Comparison of ENCODE assay signal across 10 cellular contexts in the genomic region with DNA sequence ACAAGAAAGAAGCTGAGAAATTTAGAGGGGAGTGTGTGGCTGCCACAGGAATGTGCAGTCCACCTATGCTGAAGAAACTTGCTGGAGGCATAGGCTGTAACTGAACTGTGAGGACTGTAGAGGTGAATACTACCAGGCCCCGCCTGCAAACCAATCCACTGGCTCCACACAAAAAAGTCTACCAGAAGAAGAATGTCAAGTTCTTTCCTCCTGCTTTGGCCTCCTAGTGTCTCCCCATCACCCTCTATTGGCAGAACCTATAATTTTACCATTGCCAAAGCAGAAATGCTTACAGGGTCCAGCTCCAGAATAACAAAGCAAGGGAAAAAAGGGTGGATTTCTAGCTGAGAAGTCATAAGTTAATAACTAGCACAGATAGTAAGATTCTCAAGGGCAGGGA. TPM values are rescaled to one million over a fixed set of nuclear protein-coding genes. Genes with fewer than 3 reads are reported as not detected.
DNase-seq lines count a peak whose midpoint lies in the region; ATAC-seq, FAIRE-seq and TF ChIP-seq lines count a peak whose summit lies in the region.
"Had no signal": no experiment of that assay in that cellular context is flagged by ENCODE, and none has a peak within 500 bp of the region (broad histone marks: within the 10 kb centered on the region; RNA-seq: fewer than 3 reads in every experiment).

No MANE protein-coding gene starts in this region.

- H2AFZ ChIP-seq in OCI-LY3 (ENCODE audit: low read depth, low read length): no peak overlapping the region; the same call in 1 of the 2 replicates
- H2AFZ ChIP-seq in hepatocyte: no peak overlapping the region

- no peak overlapping the region for H3K4me3 Mint-ChIP-seq in glutamatergic neuron (ENCODE audit: unreplicated experiment)

- H3K4me1 ChIP-seq in OCI-LY3 (ENCODE audit: low read length): no peaks in the 10 kb centered on the region
- no peaks in the 10 kb centered on the region for H3K4me1 ChIP-seq in hepatocyte (ENCODE audit: insufficient read depth)
- H3K4me1 ChIP-seq in small intestine (ENCODE audit: control insufficient read depth in 2 of 2, insufficient read depth in 1 of 2, low read depth in 1 of 2, low read length in 1 of 2): no peaks in the 10 kb centered on the region

- POLR2A ChIA-PET in GM10248 (lab: Yijun Ruan, JAX): no interaction called here

- H4K20me1 ChIP-seq in OCI-LY3 (ENCODE audit: insufficient read depth, low read length): no peaks in the 10 kb centered on the region
- H4K20me1 ChIP-seq in hepatocyte (ENCODE audit: insufficient read depth, poor library complexity, severe bottlenecking): no peaks in the 10 kb centered on the region

- H3K9me2 ChIP-seq in hepatocyte (replicated peaks; ENCODE audit: insufficient read depth): no peaks in the 10 kb centered on the region

- no peaks in the 10 kb centered on the region for H3K9me3 ChIP-seq in OCI-LY3 (ENCODE audit: insufficient read depth, low read length)
- H3K9me3 ChIP-seq in hepatocyte (ENCODE audit: low read depth): no peaks in the 10 kb centered on the region
- H3K9me3 ChIP-seq in small intestine (ENCODE audit: control insufficient read depth, low read depth): no peaks in the 10 kb centered on the region

- no peaks in the 10 kb centered on the region for H3K27me3 ChIP-seq in OCI-LY3 (ENCODE audit: low read depth, low read length)
- no peaks in the 10 kb centered on the region for H3K27me3 ChIP-seq in hepatocyte
- H3K27me3 ChIP-seq in small intestine (ENCODE audit: control insufficient read depth in 2 of 2, insufficient read depth in 2 of 2, low read length in 2 of 2): no peaks in the 10 kb centered on the region

- no peak overlapping the region for H3K27ac ChIP-seq in OCI-LY3 (ENCODE audit: low read length)
- H3K27ac ChIP-seq in hepatocyte: no peak overlapping the region
- H3K27ac ChIP-seq in small intestine (ENCODE audit: low read depth in 1 of 2, low read length in 1 of 2): no peak overlapping the region
- H3K27ac ChIP-seq: SK-N-MC had no signal

- H3K79me2 ChIP-seq in OCI-LY3 (ENCODE audit: low read length): no peaks in the 10 kb centered on the region
- peaks cover 2% of the 10 kb centered on the region for H3K79me2 ChIP-seq in hepatocyte

- H3K36me3 Mint-ChIP-seq in glutamatergic neuron (ENCODE audit: unreplicated experiment): no peaks in the 10 kb centered on the region

- DNase-seq in GM10248 (ENCODE audit: extremely low spot score): no peak
- DNase-seq in hepatocyte (ENCODE audit: low spot score): peak; percentile 10
- no peak for DNase-seq in glutamatergic neuron
- no peak for DNase-seq in NCI-H2196 treated with DMSO at 0.1 percent for 48 hours (lab: John Stamatoyannopoulos, UW; ENCODE audit: unreplicated experiment)
- DNase-seq in NCI-H1694 treated with DMSO at 0.1 percent for 48 hours (lab: John Stamatoyannopoulos, UW): no peak
- no peak for DNase-seq in small intestine

- no peaks in the 10 kb centered on the region for H3K4me1 Mint-ChIP-seq in glutamatergic neuron (ENCODE audit: low read depth, unreplicated experiment)

- peaks cover 6% of the 10 kb centered on the region for H3K9me3 Mint-ChIP-seq in glutamatergic neuron (ENCODE audit: unreplicated experiment)

- no peak for FAIRE-seq in small intestine (lab: Jason Lieb, UNC)
- FAIRE-seq: islet of Langerhans had no signal

- peaks cover 1% of the 10 kb centered on the region for H3K27me3 Mint-ChIP-seq in glutamatergic neuron (ENCODE audit: unreplicated experiment)

- no peak overlapping the region for H3K27ac Mint-ChIP-seq in glutamatergic neuron (ENCODE audit: unreplicated experiment)

- no peak overlapping the region for H3K4me3 ChIP-seq in OCI-LY3 (ENCODE audit: low read length)
- H3K4me3 ChIP-seq in hepatocyte: no peak overlapping the region
- H3K4me3 ChIP-seq in small intestine (ENCODE audit: low read depth in 1 of 2, low read length in 2 of 2): no peak overlapping the region
- H3K4me3 ChIP-seq: SK-N-MC had no signal

- CTCF ChIA-PET in GM10248 (lab: Yijun Ruan, JAX): interaction anchor here (1.6 to 1.8 kb wide), 2 partner anchors 38 to 157 kb away, joined by 4 read pairs; no protein-coding TSS in a partner anchor

- TF ChIP-seq CTCF in GM10248 (IDR thresholded peaks at IDR 0.05; ENCODE audit: control extremely low read depth, extremely low read depth, low read depth, missing control alignments): peak; percentile 44
- TF ChIP-seq CTCF in OCI-LY3 (IDR thresholded peaks at IDR 0.05; ENCODE audit: low read depth, low read length): peak; percentile 25
- peak; percentile 14 for TF ChIP-seq CTCF in hepatocyte (IDR thresholded peaks at IDR 0.05; ENCODE audit: poor library complexity)
- no peak for TF ChIP-seq CTCF in glutamatergic neuron (IDR thresholded peaks at IDR 0.05; ENCODE audit: partially characterized antibody, unreplicated experiment)

- WGBS in hepatocyte (ENCODE audit: low lambda C conversion rate, missing lambda C conversion rate): 100% methylated on average over 1 of the region's 1 CpG
- WGBS in small intestine, 3 donors: 95 to 100% (median 96%) methylated on average over 1 of the region's 1 CpG

- no peak overlapping the region for H3K4me2 ChIP-seq in OCI-LY3 (ENCODE audit: low read length)
- H3K4me2 ChIP-seq in hepatocyte: no peak overlapping the region

- H3K36me3 ChIP-seq in OCI-LY3 (replicated peaks; ENCODE audit: low read depth, low read length): no peaks in the 10 kb centered on the region
- H3K36me3 ChIP-seq in hepatocyte (replicated peaks; ENCODE audit: insufficient read depth, low read depth): no peaks in the 10 kb centered on the region
- no peaks in the 10 kb centered on the region for H3K36me3 ChIP-seq in small intestine (ENCODE audit: control insufficient read depth in 2 of 2, insufficient read depth in 2 of 2, low read length in 2 of 2)

- peak; percentile 69 for ATAC-seq in GM21619 (IDR thresholded peaks at IDR 0.05; ENCODE audit: unreplicated experiment)

- H3K9ac ChIP-seq in OCI-LY3 (ENCODE audit: low read length): no peak overlapping the region

RNA-seq across cellular contexts. Expression of a gene that starts 5.9 kb away (rescaled TPM):
- total RNA-seq in hepatocyte: 281 and 286 TPM in 2 replicates
- 529 and 563 TPM in 2 replicates for polyA plus RNA-seq in hepatocyte
- 220 TPM for total RNA-seq in glutamatergic neuron (ENCODE audit: unreplicated experiment)
- polyA plus RNA-seq in small intestine: 1,000 to 10,000 TPM in 1 of 3 donors, 100 to 1,000 TPM in 2; 716 to 1,066 (median 841) TPM

RNA-seq across cellular contexts. Expression of a gene that starts 19.4 kb away (rescaled TPM):
- total RNA-seq in hepatocyte (52.1 and 53.5 TPM in 2 replicates), glutamatergic neuron (ENCODE audit: unreplicated experiment) (91.3 TPM)
- polyA plus RNA-seq in hepatocyte (23.0 and 24.0 TPM in 2 replicates), small intestine (10 to 100 TPM; 11.6 to 15.0 (median 11.6) TPM)
